Comparison of ENCODE assay signal across 1 cellular context in genomic region chr17:81550285-81550684, GRCh38.
TF ChIP-seq lines count a peak whose summit lies in the region.

No MANE protein-coding gene starts in this region.

TF ChIP-seq in endothelial cell of umbilical vein, 7 proteins besides CTCF, POLR2A, EP300 and RAD21:
- TF ChIP-seq POLR2AphosphoS5 (IDR thresholded peaks at IDR 0.05; ENCODE audit: insufficient read depth, low read depth, low read length): no peak
- no peak for TF ChIP-seq FOS (IDR thresholded peaks at IDR 0.05; ENCODE audit: borderline replicate concordance, insufficient read depth, low read length)
- no peak for TF ChIP-seq GATA2 (IDR thresholded peaks at IDR 0.05; ENCODE audit: insufficient read depth, insufficient read length, low read depth, low read length)
- TF ChIP-seq MYC (IDR thresholded peaks at IDR 0.05; ENCODE audit: low read depth, low read length): no peak
- TF ChIP-seq MAX (IDR thresholded peaks at IDR 0.05; ENCODE audit: insufficient read depth, insufficient read length): no peak
- TF ChIP-seq JUN (IDR thresholded peaks at IDR 0.05; ENCODE audit: borderline replicate concordance, insufficient read depth, insufficient read length, low read depth): no peak
- TF ChIP-seq EZH2 (IDR thresholded peaks at IDR 0.05; ENCODE audit: borderline replicate concordance, low read depth, low read length, severe bottlenecking): no peak
